ENCODE assay signal across 8 cellular contexts in the genomic region with DNA sequence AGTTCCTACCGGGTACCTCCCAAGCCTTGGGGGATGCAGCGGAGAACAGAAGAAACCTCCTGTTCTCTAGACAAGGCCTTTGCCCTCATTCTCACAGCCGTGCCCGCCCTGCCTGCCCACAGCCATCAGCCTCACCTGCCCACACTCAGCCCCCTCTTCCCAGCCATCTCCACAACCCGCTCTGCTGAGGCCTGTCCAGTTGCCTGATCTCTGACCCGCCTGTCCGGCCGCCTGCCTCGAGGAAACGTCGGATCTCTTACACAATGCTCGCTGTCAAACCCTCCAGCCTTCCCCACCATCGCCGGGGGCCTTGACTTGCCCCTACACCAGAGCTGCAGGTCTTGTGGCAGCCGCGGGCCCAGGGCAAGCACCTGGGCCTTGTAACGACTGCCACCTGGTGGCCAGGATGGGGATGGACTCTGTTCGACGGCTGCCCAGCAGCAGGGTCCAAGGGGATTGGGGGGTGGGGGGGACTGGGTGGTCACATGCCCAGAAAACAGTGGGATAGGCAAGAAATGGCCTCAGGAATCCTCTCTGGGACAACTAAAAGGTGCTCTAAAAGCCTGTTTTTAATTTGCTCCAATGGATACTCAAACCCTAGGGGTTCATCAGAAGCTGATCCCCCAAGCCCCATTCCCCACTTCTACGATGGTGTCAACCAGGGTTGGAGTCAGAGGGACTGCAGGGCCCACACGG. TPM values are rescaled to one million over a fixed set of nuclear protein-coding genes. Genes with fewer than 3 reads are reported as not detected.
DNase-seq lines count a peak whose midpoint lies in the region; ATAC-seq and TF ChIP-seq lines count a peak whose summit lies in the region.

No MANE protein-coding gene starts in this region.

- intact Hi-C loops in colonic mucosa (cut with DNase I), result loop anchor here (5.0 kb wide), 1 partner anchor 372 kb away; no protein-coding TSS in a partner anchor

- H3K4me3 ChIP-seq in colonic mucosa, result no peak overlapping the region

- H3K27me3 ChIP-seq in colonic mucosa, result no peaks in the 10 kb centered on the region

- TF ChIP-seq CTCF in colonic mucosa (IDR thresholded peaks at IDR 0.05), result peak; percentile 86

- H3K9me3 Mint-ChIP-seq in memory B cell, result no peaks in the 10 kb centered on the region

- H3K4me1 Mint-ChIP-seq in memory B cell, result peaks cover 4% of the 10 kb centered on the region

- no peak overlapping the region for H3K9ac ChIP-seq in colonic mucosa (ENCODE audit: low read depth in 2 of 2, low read length in 2 of 2)

- DNase-seq in activated gamma-delta T cell treated with Interleukin-2 at 50 U/mL for 16 hours (peak; percentile 70), activated gamma-delta T cell (lab: John Stamatoyannopoulos, UW) (no peak), NCI-H2227 (lab: John Stamatoyannopoulos, UW; ENCODE audit: unreplicated experiment) (peak; percentile 78), colonic mucosa (peak; percentile 65), memory B cell (ENCODE audit: low spot score in 2 of 2) (peak; percentile 74 to 80)
- peak; percentile 66 to 71 for DNase-seq in activated CD4-positive, alpha-beta T cell treated with anti-CD3 and anti-CD28 coated beads for 4 hours
- DNase-seq in stimulated activated CD8-positive, alpha-beta memory T cell treated with anti-CD3 and anti-CD28 coated beads, Interleukin-2, amount 100 ng/mL, for 48 hours (ENCODE audit: low read depth in 2 of 2), result peak; percentile 42 to 46

- H3K4me3 Mint-ChIP-seq in memory B cell, result no peak overlapping the region

- no peaks in the 10 kb centered on the region for H3K9me3 ChIP-seq in colonic mucosa

- no peaks in the 10 kb centered on the region for H3K4me1 ChIP-seq in colonic mucosa

- peaks cover 2% of the 10 kb centered on the region for H3K36me3 Mint-ChIP-seq in memory B cell

- no peak overlapping the region for H3K27ac Mint-ChIP-seq in memory B cell

- H3K27ac ChIP-seq in colonic mucosa, result no peak overlapping the region

- peaks cover 13% of the 10 kb centered on the region for H3K27me3 Mint-ChIP-seq in memory B cell

- no peaks in the 10 kb centered on the region for H3K36me3 ChIP-seq in colonic mucosa

- ATAC-seq in memory B cell (ENCODE audit: low read depth) (peak; percentile 84), GM18873 (IDR thresholded peaks at IDR 0.05; ENCODE audit: low FRiP score, unreplicated experiment) (no peak)

RNA-seq across cellular contexts. Expression of a gene that starts 31.0 kb away (rescaled TPM):
- under 1 TPM; 0.27 to 0.42 TPM for total RNA-seq in colonic mucosa
